ENCODE assay signal across 8 cellular contexts in the genomic region with DNA sequence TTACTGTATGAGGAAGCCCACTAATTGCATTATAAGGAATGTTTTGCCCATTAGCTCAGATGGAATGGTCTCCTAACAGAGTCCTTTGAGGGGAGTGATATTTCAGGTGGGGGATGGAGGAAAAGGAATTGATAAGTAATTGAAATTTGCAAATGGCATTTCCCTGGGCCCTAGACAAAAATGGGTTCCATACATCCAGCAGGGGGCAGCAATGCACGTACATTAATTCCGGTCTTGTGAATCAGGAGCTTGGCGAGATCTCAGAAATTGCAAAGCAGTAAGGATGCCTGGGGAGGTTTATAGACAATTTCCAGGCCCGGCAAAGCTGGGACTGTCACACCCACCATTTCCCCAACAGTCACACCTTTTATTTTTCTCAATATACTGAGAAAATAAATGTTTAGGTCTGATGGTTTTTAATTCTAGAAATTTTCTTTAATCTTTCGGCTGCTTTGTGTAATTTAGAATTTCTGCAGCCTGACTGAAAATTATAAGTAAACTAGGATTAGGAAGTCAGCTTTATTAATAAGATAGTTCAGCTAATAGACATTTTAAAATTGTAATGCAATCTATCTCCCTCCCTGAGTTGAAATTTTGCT.
DNase-seq lines count a peak whose midpoint lies in the region; ATAC-seq and TF ChIP-seq lines count a peak whose summit lies in the region.

No MANE protein-coding gene starts in this region.

- H3K4me1 ChIP-seq in MM.1S (ENCODE audit: low read length) = peaks cover 18% of the 10 kb centered on the region
- peaks cover 0 to 7% of the 10 kb centered on the region in 2 experiments; a peak in 2 of 4 replicates for H3K4me1 ChIP-seq in SK-N-SH (ENCODE audit: control insufficient read depth in 1 of 2, insufficient read depth in 2 of 2, low read depth in 1 of 2, low read length in 1 of 2)

- no peak overlapping the region for H3K4me3 ChIP-seq in MM.1S (ENCODE audit: low read length)
- H3K4me3 ChIP-seq in SK-N-SH (ENCODE audit: low read depth in 2 of 2, low read length in 1 of 2) = peak overlapping the region in 1 of 2 experiments; percentile 6; a peak in 1 of 4 replicates

- POLR2A ChIA-PET in SK-N-SH (lab: Yijun Ruan, JAX) = no interaction called here

- H2AFZ ChIP-seq in MM.1S (ENCODE audit: low read length) (no peak overlapping the region), SK-N-SH (ENCODE audit: low read depth) (no peak overlapping the region; the same call in 1 of the 2 replicates)

- CTCF ChIA-PET in SK-N-SH (lab: Yijun Ruan, JAX) = interaction anchor here (0.5 to 3.2 kb wide), 67 partner anchors 10 to 1297 kb away, joined by 3 to 70 read pairs (median 4); no protein-coding TSS in a partner anchor

- H3F3A ChIP-seq in MM.1S (ENCODE audit: insufficient read depth, low read length) = no peaks in the 10 kb centered on the region
- H3F3A ChIP-seq in SK-N-SH (replicated peaks; ENCODE audit: insufficient read depth) = peaks cover 9% of the 10 kb centered on the region

- H3K36me3 ChIP-seq in MM.1S (replicated peaks; ENCODE audit: insufficient read depth, low read length) (no peaks in the 10 kb centered on the region), SK-N-SH (replicated peaks in 1 of 2; ENCODE audit: control insufficient read depth in 1 of 2, insufficient read depth in 2 of 2, low read length in 1 of 2) (no peaks in the 10 kb centered on the region)

- WGBS in SK-N-SH (ENCODE audit: low lambda C conversion rate) = 22% methylated on average over 5 of the region's 5 CpGs

- TF ChIP-seq EP300 in SK-N-SH (IDR thresholded peaks at IDR 0.05; ENCODE audit: borderline replicate concordance in 1 of 2, low read depth in 1 of 2, low read length in 1 of 2) = no peak

- no peak overlapping the region for H3K9ac ChIP-seq in MM.1S (ENCODE audit: low read length)
- H3K9ac ChIP-seq in SK-N-SH = no peak overlapping the region

- H3K9me2 ChIP-seq in MM.1S (replicated peaks; ENCODE audit: insufficient read depth, low read length) (no peaks in the 10 kb centered on the region), SK-N-SH (no peaks in the 10 kb centered on the region)

- H3K27me3 ChIP-seq in MM.1S (replicated peaks; ENCODE audit: insufficient read depth, low read length) (no peaks in the 10 kb centered on the region), SK-N-SH (ENCODE audit: insufficient read depth) (no peaks in the 10 kb centered on the region)

- H3K79me2 ChIP-seq in MM.1S (ENCODE audit: low read length) (no peaks in the 10 kb centered on the region), SK-N-SH (ENCODE audit: insufficient read depth) (no peaks in the 10 kb centered on the region)

- DNase-seq in AML-193 (lab: John Stamatoyannopoulos, UW) (peak; percentile 22 to 33), MM.1S (peak; percentile 75), SK-N-SH (peak; percentile 64), cerebellar cortex (ENCODE audit: low spot score) (peak; percentile 45), left lobe of liver (ENCODE audit: low spot score) (peak; percentile 73), cerebellar nuclear complex (lab: John Stamatoyannopoulos, UW) (no peak)
- DNase-seq in stimulated activated CD8-positive, alpha-beta memory T cell treated with anti-CD3 and anti-CD28 coated beads, Interleukin-2, amount 100 ng/mL, for 48 hours (ENCODE audit: low read depth in 2 of 2) = peak; percentile 11 to 33

- no peak overlapping the region for H3K27ac ChIP-seq in MM.1S (ENCODE audit: low read length)
- no peak overlapping the region for H3K27ac ChIP-seq in SK-N-SH (ENCODE audit: low read depth in 2 of 2, low read length in 1 of 2)

- no peaks in the 10 kb centered on the region for H3K9me3 ChIP-seq in MM.1S (replicated peaks; ENCODE audit: insufficient read depth, low read length)
- H3K9me3 ChIP-seq in SK-N-SH = no peaks in the 10 kb centered on the region

- TF ChIP-seq RAD21 in SK-N-SH (IDR thresholded peaks at IDR 0.05; ENCODE audit: low read length) = peak; percentile 87

- TF ChIP-seq CTCF in MM.1S (IDR thresholded peaks at IDR 0.05; ENCODE audit: low read length) = peak; percentile 68
- peak; percentile 79 for TF ChIP-seq CTCF in SK-N-SH (IDR thresholded peaks at IDR 0.05)

- H3K4me2 ChIP-seq in MM.1S (ENCODE audit: low read depth, low read length) (no peak overlapping the region), SK-N-SH (no peak overlapping the region)

- peak; percentile 69 for ATAC-seq in GM18511 (IDR thresholded peaks at IDR 0.05; ENCODE audit: unreplicated experiment)
- peak; percentile 95 for ATAC-seq in left lobe of liver

- H4K20me1 ChIP-seq in MM.1S (ENCODE audit: insufficient read depth, low read length) (no peaks in the 10 kb centered on the region), SK-N-SH (ENCODE audit: insufficient read depth) (no peaks in the 10 kb centered on the region)

TF ChIP-seq in SK-N-SH, 30 proteins besides CTCF, POLR2A, EP300 and RAD21:
- peak; percentile 83 for TF ChIP-seq SMC3 (IDR thresholded peaks at IDR 0.05; ENCODE audit: low read depth, low read length)
- no peak for TF ChIP-seq ELF1 (IDR thresholded peaks at IDR 0.05)

Comparison
In these comparisons a context has a peak if more than half of its experiments do, and no peak if none do; other contexts are left out.
1. DNase-seq: peak in AML-193 (2 of 2), MM.1S (single experiment), SK-N-SH (single experiment), cerebellar cortex (single experiment), left lobe of liver (single experiment) and stimulated activated CD8-positive, alpha-beta memory T cell treated with anti-CD3 and anti-CD28 coated beads, Interleukin-2, amount 100 ng/mL, for 48 hours (2 of 2); none in cerebellar nuclear complex (0 of 2).